In the genomic region with DNA sequence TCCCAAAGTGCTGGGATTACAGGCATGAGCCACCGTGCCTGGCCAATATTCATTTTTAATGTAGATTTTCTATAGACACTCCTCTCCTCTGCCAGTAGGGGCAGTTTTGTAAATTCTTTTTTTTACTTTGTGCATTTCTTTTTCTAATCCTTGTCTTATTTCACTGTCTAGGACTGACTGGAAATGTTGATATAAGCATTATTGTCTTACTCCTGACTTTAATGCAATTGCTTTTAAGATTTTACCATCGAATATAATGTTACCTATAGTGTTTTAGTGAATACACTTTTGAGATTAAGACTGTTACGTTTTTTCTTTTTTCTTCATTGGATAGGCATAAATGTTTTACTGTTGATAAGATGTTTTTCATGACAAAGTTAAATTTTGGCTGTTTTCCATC, we compare ENCODE assay signal across 14 cellular contexts. TPM values are rescaled to one million over a fixed set of nuclear protein-coding genes. Genes with fewer than 3 reads are reported as not detected.
DNase-seq lines count a peak whose midpoint lies in the region; ATAC-seq, FAIRE-seq and TF ChIP-seq lines count a peak whose summit lies in the region.
"Had no signal": no experiment of that assay in that cellular context is flagged by ENCODE, and none has a peak within 500 bp of the region (broad histone marks: within the 10 kb centered on the region; RNA-seq: fewer than 3 reads in every experiment).

No MANE protein-coding gene starts in this region.

- no peak overlapping the region for H3K27ac ChIP-seq in HL-60 (replicated peaks)
- no peak overlapping the region for H3K27ac ChIP-seq in CD4-positive, alpha-beta memory T cell (ENCODE audit: low read depth, low read length)
- H3K27ac ChIP-seq: SJCRH30 had no signal

- no peak for ATAC-seq in T-helper 17 cell
- ATAC-seq: activated T-cell treated with anti-CD3 and anti-CD28 coated beads, Interleukin-2, amount 50 U/mL, for 72 hours had no signal

- no peaks in the 10 kb centered on the region for H3K36me3 ChIP-seq in BE2C
- H3K36me3 ChIP-seq in CD4-positive, alpha-beta memory T cell (ENCODE audit: insufficient read depth, low read length) = no peaks in the 10 kb centered on the region
- H3K36me3 ChIP-seq: SJCRH30 had no signal

- CTCF ChIA-PET in CD4-positive, alpha-beta memory T cell (lab: Charles Lee; ENCODE audit: partially characterized antibody) = interaction anchor here (1.2 kb wide), 1 partner anchor 35 kb away, joined by 5 read pairs; a partner anchor contains a TSS

- DNase-seq in BE2C = no peak
- no peak for DNase-seq in HL-60 (ENCODE audit: low read depth in 1 of 2, low spot score in 1 of 2)
- no peak for DNase-seq in mesothelial cell of epicardium (ENCODE audit: low spot score in 2 of 2, unreplicated experiment in 2 of 2)
- DNase-seq in CD4-positive, alpha-beta memory T cell = no peak
- DNase-seq in activated naive CD4-positive, alpha-beta T cell treated with anti-CD3 and anti-CD28 coated beads, Interleukin-2, amount 50 U/mL, for 16 hours = no peak
- DNase-seq in T-helper 17 cell = no peak
- no peak for DNase-seq in GM12892 (ENCODE audit: insufficient read length)
- DNase-seq: activated CD4-positive, CD25-positive, alpha-beta regulatory T cell; activated T-cell treated with anti-CD3 and anti-CD28 coated beads, Interleukin-2, amount 50 U/mL, for 72 hours; caudate nucleus; NCI-H1048; NCI-H446 treated with DMSO at 0.1 percent for 48 hours; SJCRH30 had no signal

- H3K4me3 Mint-ChIP-seq in mesothelial cell of epicardium (no peak overlapping the region), T-helper 17 cell (no peak overlapping the region)
- no peak overlapping the region for H3K4me3 Mint-ChIP-seq in CD4-positive, alpha-beta memory T cell
- H3K4me3 Mint-ChIP-seq: activated T-cell treated with anti-CD3 and anti-CD28 coated beads, Interleukin-2, amount 50 U/mL, for 72 hours had no signal

- no peaks in the 10 kb centered on the region for H3K36me3 Mint-ChIP-seq in mesothelial cell of epicardium
- no peaks in the 10 kb centered on the region for H3K36me3 Mint-ChIP-seq in CD4-positive, alpha-beta memory T cell
- no peaks in the 10 kb centered on the region for H3K36me3 Mint-ChIP-seq in T-helper 17 cell (ENCODE audit: low read depth)

- H3K4me3 ChIP-seq in BE2C (ENCODE audit: low read depth, low read length) (no peak overlapping the region), HL-60 (replicated peaks; ENCODE audit: insufficient read depth, low read length) (no peak overlapping the region), WI38 (ENCODE audit: low read depth, low read length) (no peak overlapping the region)
- no peak overlapping the region for H3K4me3 ChIP-seq in CD4-positive, alpha-beta memory T cell (ENCODE audit: low read length in 2 of 2)
- H3K4me3 ChIP-seq: SJCRH30 had no signal

- no peaks in the 10 kb centered on the region for H3K4me1 ChIP-seq in BE2C
- H3K4me1 ChIP-seq in CD4-positive, alpha-beta memory T cell (ENCODE audit: insufficient read depth, low read length) = peaks cover 17% of the 10 kb centered on the region

- intact Hi-C loops in CD4-positive, alpha-beta memory T cell (cut with micrococcal nuclease) = no loop called here

- H3K27me3 Mint-ChIP-seq in mesothelial cell of epicardium (ENCODE audit: low read depth) = no peaks in the 10 kb centered on the region
- H3K27me3 Mint-ChIP-seq in CD4-positive, alpha-beta memory T cell = peaks cover 0 to 1% of the 10 kb centered on the region in 2 donors
- peaks cover 5% of the 10 kb centered on the region for H3K27me3 Mint-ChIP-seq in T-helper 17 cell

- POLR2A ChIA-PET in CD4-positive, alpha-beta memory T cell (lab: Charles Lee; ENCODE audit: partially characterized antibody) = no interaction called here

- no peaks in the 10 kb centered on the region for H3K9me3 Mint-ChIP-seq in mesothelial cell of epicardium
- H3K9me3 Mint-ChIP-seq in CD4-positive, alpha-beta memory T cell = no peaks in the 10 kb centered on the region
- H3K9me3 Mint-ChIP-seq: activated T-cell treated with anti-CD3 and anti-CD28 coated beads, Interleukin-2, amount 50 U/mL, for 72 hours had no signal

- H3K4me1 Mint-ChIP-seq in mesothelial cell of epicardium (peaks cover 13% of the 10 kb centered on the region), T-helper 17 cell (peaks cover 17% of the 10 kb centered on the region)
- peaks cover 12 to 19% (median 17%) of the 10 kb centered on the region in 4 donors for H3K4me1 Mint-ChIP-seq in CD4-positive, alpha-beta memory T cell

- H3K9me3 ChIP-seq in BE2C = no peaks in the 10 kb centered on the region
- H3K9me3 ChIP-seq in CD4-positive, alpha-beta memory T cell (ENCODE audit: control insufficient read depth in 1 of 2, low read length in 2 of 2) = no peaks in the 10 kb centered on the region
- H3K9me3 ChIP-seq in T-helper 17 cell (ENCODE audit: control insufficient read depth, low read length, poor library complexity, severe bottlenecking) = no peaks in the 10 kb centered on the region
- H3K9me3 ChIP-seq: SJCRH30 had no signal

- H3K27me3 ChIP-seq in BE2C = peaks cover 26% of the 10 kb centered on the region
- H3K27me3 ChIP-seq in HL-60 (ENCODE audit: insufficient read depth, poor library complexity, severe bottlenecking) = no peaks in the 10 kb centered on the region
- no peaks in the 10 kb centered on the region for H3K27me3 ChIP-seq in CD4-positive, alpha-beta memory T cell (ENCODE audit: insufficient read depth, low read length)
- H3K27me3 ChIP-seq: SJCRH30 had no signal

- TF ChIP-seq CTCF in BE2C (IDR thresholded peaks at IDR 0.05; ENCODE audit: low read depth, low read length) = peak; percentile 35; the same call in 1 of the 2 replicates
- TF ChIP-seq CTCF in HL-60 (IDR thresholded peaks at IDR 0.05; ENCODE audit: insufficient read depth, low read length) = peak; percentile 16
- peak; percentile 22; the same call in 1 of the 2 replicates for TF ChIP-seq CTCF in WI38 (IDR thresholded peaks at IDR 0.05; ENCODE audit: low read depth, low read length)
- peak; percentile 70 for TF ChIP-seq CTCF in mesothelial cell of epicardium (IDR thresholded peaks at IDR 0.05; ENCODE audit: unreplicated experiment)

- no peak for FAIRE-seq in GM12892 (lab: Jason Lieb, UNC)

- TF ChIP-seq POLR2A in GM12892 (IDR thresholded peaks at IDR 0.05; ENCODE audit: low read depth, low read length) = no peak

- no peak overlapping the region for H3K27ac Mint-ChIP-seq in mesothelial cell of epicardium
- no peak overlapping the region for H3K27ac Mint-ChIP-seq in CD4-positive, alpha-beta memory T cell
- no peak overlapping the region for H3K27ac Mint-ChIP-seq in T-helper 17 cell
- H3K27ac Mint-ChIP-seq: activated T-cell treated with anti-CD3 and anti-CD28 coated beads, Interleukin-2, amount 50 U/mL, for 72 hours had no signal

RNA-seq across cellular contexts. Expression of a gene that starts 35.4 kb away (rescaled TPM):
- 0.52 TPM for polyA plus RNA-seq in BE2C (2012; ENCODE audit: insufficient read depth, insufficient read length, low read depth)
- total RNA-seq in mesothelial cell of epicardium (16.3 to 19.0 TPM (median 16.5 TPM) in 3 replicates), T-helper 17 cell (10 to 100 TPM in 1 of 2 donors, 1 to 10 TPM in 1; 6.2 to 14.0 TPM)
- total RNA-seq in CD4-positive, alpha-beta memory T cell = 1 to 10 TPM; 4.5 to 5.8 TPM
- polyA plus RNA-seq in CD4-positive, alpha-beta memory T cell = 1 to 10 TPM in 1 of 2 donors, under 1 TPM in 1; 0.50 to 1.8 TPM
- polyA plus RNA-seq in GM12892 (2012; ENCODE audit: missing spikeins) = 0.36 TPM

RNA-seq across cellular contexts. Expression of a gene that starts 57.7 kb away (rescaled TPM):
- not detected for polyA plus RNA-seq in BE2C (2012; ENCODE audit: insufficient read depth, insufficient read length, low read depth)
- total RNA-seq in mesothelial cell of epicardium (not detected in 3 replicates), T-helper 17 cell (not detected)
- not detected for total RNA-seq in CD4-positive, alpha-beta memory T cell
- under 1 TPM in 1 of 2 donors, not detected in 1; 0.07 TPM for polyA plus RNA-seq in CD4-positive, alpha-beta memory T cell
- not detected for polyA plus RNA-seq in GM12892 (2012; ENCODE audit: missing spikeins)
- total RNA-seq: activated T-cell treated with anti-CD3 and anti-CD28 coated beads, Interleukin-2, amount 50 U/mL, for 72 hours had no signal

Comparison
In these comparisons a context has a peak if more than half of its experiments do, and no peak if none do; other contexts are left out.
1. CTCF ChIP-seq: peak in every context shown above with its lines; median percentile 70 in mesothelial cell of epicardium; 35 in BE2C; 22 in WI38; 16 in HL-60.